ENCODE assay signal across 22 cellular contexts in the genomic region with DNA sequence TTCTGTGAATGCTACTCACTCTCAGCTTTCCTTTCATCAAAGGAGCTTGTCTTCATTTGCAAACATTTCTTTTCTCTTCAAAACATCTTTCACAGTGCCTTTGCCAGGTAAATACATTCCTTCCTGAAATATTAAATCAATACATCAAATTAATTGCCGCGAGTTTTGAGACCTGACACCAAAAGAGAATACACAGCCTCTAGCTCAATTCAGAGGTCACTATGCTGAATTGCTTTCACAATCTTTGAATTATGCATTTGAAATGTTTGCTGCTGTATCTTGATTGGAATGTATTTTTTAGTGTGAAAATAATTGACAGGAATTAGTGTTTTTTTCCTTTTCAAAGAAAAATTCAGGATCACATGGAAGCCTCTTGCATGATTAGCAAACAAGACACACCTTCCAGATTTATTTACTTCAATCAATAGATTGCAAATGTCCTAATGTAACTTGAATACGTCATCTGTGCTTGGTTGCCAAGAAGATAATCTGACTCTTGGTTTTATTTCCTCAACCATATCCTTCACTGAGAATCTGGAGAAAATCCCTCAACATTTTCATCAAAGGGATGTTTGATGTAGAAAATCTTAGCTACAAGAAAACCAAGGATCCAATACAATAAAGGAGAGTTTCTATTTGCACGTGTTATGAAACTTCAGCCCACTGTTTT.
"Had no signal": no experiment of that assay in that cellular context is flagged by ENCODE, and none has a peak within 500 bp of the region (broad histone marks: within the 10 kb centered on the region; RNA-seq: fewer than 3 reads in every experiment).

No MANE protein-coding gene starts in this region.

- FAIRE-seq: endometrium, keratinocyte had no signal

- ATAC-seq: effector memory CD8-positive, alpha-beta T cell; foreskin keratinocyte; gastroesophageal sphincter; heart left ventricle; left cardiac atrium; left lung; left ventricle myocardium superior; lower lobe of right lung had no signal

- H3K9me3 ChIP-seq: colonic mucosa, esophagus muscularis mucosa, gastroesophageal sphincter, heart left ventricle, left lung, lower lobe of right lung had no signal

- H3K27ac ChIP-seq: colonic mucosa, esophagus muscularis mucosa, foreskin keratinocyte, gastroesophageal sphincter, heart left ventricle, hepatocyte, left lung, lower lobe of right lung had no signal

- H3K4me2 ChIP-seq: hepatocyte had no signal

- H2AFZ ChIP-seq: hepatocyte had no signal

- H3K79me2 ChIP-seq: hepatocyte had no signal

- H3K27me3 ChIP-seq: colonic mucosa, esophagus muscularis mucosa, foreskin keratinocyte, gastroesophageal sphincter, heart left ventricle, hepatocyte, left lung had no signal

- H3K4me3 ChIP-seq: colonic mucosa, esophagus muscularis mucosa, gastroesophageal sphincter, heart left ventricle, hepatocyte, left lung, lower lobe of right lung had no signal

- H3K4me1 ChIP-seq: colonic mucosa, esophagus muscularis mucosa, foreskin keratinocyte, gastroesophageal sphincter, heart left ventricle, left lung, lower lobe of right lung had no signal

- H3K36me3 ChIP-seq: colonic mucosa, esophagus muscularis mucosa, gastroesophageal sphincter, heart left ventricle, left lung, lower lobe of right lung had no signal

- DNase-seq: cerebellar nuclear complex; colonic mucosa; cortex of kidney; effector CD8-positive, alpha-beta T cell; effector memory CD8-positive, alpha-beta T cell; endodermal cell; glutamatergic neuron; heart left ventricle; hypothalamus; immature natural killer cell; left cardiac atrium; left lung; left ventricle myocardium superior; lower lobe of right lung; mesendoderm; midbrain had no signal
